In genomic region chr7:111090834-111091233, GRCh38 we compare ENCODE assay signal across 8 cellular contexts. TPM values are rescaled to one million over a fixed set of nuclear protein-coding genes. Genes with fewer than 3 reads are reported as not detected.
DNase-seq lines count a peak whose midpoint lies in the region; ATAC-seq lines count a peak whose summit lies in the region.

TSS of gene LRRN3 (plus strand) at chr7:111091127. CDS start at chr7:111122773, 31,646 bp downstream.

- peak; percentile 98 to 99 for ATAC-seq in right cardiac atrium
- no peak for ATAC-seq in GM21619 (IDR thresholded peaks at IDR 0.05; ENCODE audit: unreplicated experiment)
- no peak for ATAC-seq in GM21717 (IDR thresholded peaks at IDR 0.05; ENCODE audit: unreplicated experiment)

- H3K4me1 ChIP-seq in adipocyte (ENCODE audit: control insufficient read depth, insufficient read depth, low read length) (peaks cover 27% of the 10 kb centered on the region), right cardiac atrium (ENCODE audit: control insufficient read depth, insufficient read depth, low read length) (peaks cover 3% of the 10 kb centered on the region), skeletal muscle tissue (ENCODE audit: control insufficient read depth in 3 of 3, insufficient read depth in 3 of 3, low read length in 3 of 3) (peaks cover 13 to 23% (median 18%) of the 10 kb centered on the region in 3 donors)

- DNase-seq in DMS 273 treated with DMSO at 0.1 percent for 48 hours (lab: John Stamatoyannopoulos, UW) (peak; percentile 80), NCI-H510A treated with DMSO at 0.1 percent for 48 hours (lab: John Stamatoyannopoulos, UW) (peak; percentile 10), adipocyte (ENCODE audit: low read depth) (peak; percentile 84), right cardiac atrium (peak; percentile 53 to 75 (median 65)), ACHN (no peak)

- intact Hi-C loops in right cardiac atrium (cut with DNase I), result loop anchor here in 2 of 4 donors (10.0 kb wide), 2 partner anchors 394 to 496 kb away; no protein-coding TSS in a partner anchor

- H3K27ac ChIP-seq in right cardiac atrium (ENCODE audit: low read length) (peak within 1 kb of the TSS; percentile 62), skeletal muscle tissue (ENCODE audit: low read depth, low read length) (no peak within 1 kb of the TSS)

- WGBS in right cardiac atrium, result 15% methylated on average over 5 of the region's 5 CpGs

- peak within 1 kb of the TSS; percentile 80 for H3K4me3 ChIP-seq in adipocyte (ENCODE audit: low read length)
- H3K4me3 ChIP-seq in right cardiac atrium (ENCODE audit: low read length), result peak within 1 kb of the TSS; percentile 98
- peak within 1 kb of the TSS; percentile 58 to 76 (median 67) for H3K4me3 ChIP-seq in skeletal muscle tissue (ENCODE audit: low read length in 3 of 3)

- H3K36me3 ChIP-seq in adipocyte (ENCODE audit: control insufficient read depth, insufficient read depth, low read length, severe bottlenecking) (no peaks in the 10 kb centered on the region), skeletal muscle tissue (ENCODE audit: control insufficient read depth in 3 of 3, insufficient read depth in 3 of 3, low read length in 3 of 3) (no peaks in the 10 kb centered on the region)

- in situ Hi-C loops in ACHN (cut with HindIII; ENCODE audit: low pct_ligation_motif_present, low pct_unique_long_range_greater_than_20kb, low sequenced_read_pairs), result no loop called here

- peak within 1 kb of the TSS; percentile 65 for H3K9ac ChIP-seq in adipocyte (ENCODE audit: low read length)
- H3K9ac ChIP-seq in skeletal muscle tissue (ENCODE audit: low read depth in 1 of 3, low read length in 3 of 3), result peak within 1 kb of the TSS; percentile 58 to 63 (median 60)

- H3K9me3 ChIP-seq in adipocyte (ENCODE audit: control insufficient read depth, low read length) (no peaks in the 10 kb centered on the region), right cardiac atrium (ENCODE audit: control insufficient read depth, low read length) (no peaks in the 10 kb centered on the region), skeletal muscle tissue (ENCODE audit: control insufficient read depth in 3 of 3, low read length in 3 of 3) (no peaks in the 10 kb centered on the region)

- H3K27me3 ChIP-seq in adipocyte (replicated peaks; ENCODE audit: control insufficient read depth, insufficient read depth, low read length), result no peaks in the 10 kb centered on the region
- no peaks in the 10 kb centered on the region for H3K27me3 ChIP-seq in right cardiac atrium (ENCODE audit: control insufficient read depth, insufficient read depth)
- H3K27me3 ChIP-seq in skeletal muscle tissue (ENCODE audit: control insufficient read depth in 3 of 3, insufficient read depth in 3 of 3, low read length in 3 of 3), result no peaks in the 10 kb centered on the region

RNA-seq across cellular contexts. Expression of gene LRRN3, which starts in this region (rescaled TPM):
- 10 to 100 TPM; 15.3 to 44.8 (median 27.5) TPM for total RNA-seq in right cardiac atrium
- 25.1 TPM for polyA plus RNA-seq in right cardiac atrium
- total RNA-seq in skeletal muscle tissue, result 5.2 TPM

Comparison
In these comparisons a context has a peak if more than half of its experiments do, and no peak if none do; other contexts are left out.
1. ATAC-seq: peak in right cardiac atrium (2 of 2); none in GM21619 (single experiment) and GM21717 (single experiment).
2. Peak in every context shown above with its lines, with median percentiles within 50 percentile points of each other: H3K4me3 ChIP-seq.